In genomic region chr17:48890086-48890485, GRCh38 we compare ENCODE assay signal across 22 cellular contexts. TPM values are rescaled to one million over a fixed set of nuclear protein-coding genes. Genes with fewer than 3 reads are reported as not detected.
A peak's percentile ranks its signal among the peaks of the same experiment; 100 is the strongest.
DNase-seq lines count a peak whose midpoint lies in the region; ATAC-seq, FAIRE-seq and TF ChIP-seq lines count a peak whose summit lies in the region.
"Had no signal": no experiment of that assay in that cellular context is flagged by ENCODE, and none has a peak within 500 bp of the region (broad histone marks: within the 10 kb centered on the region; RNA-seq: fewer than 3 reads in every experiment).

No MANE protein-coding gene starts in this region.

- WGBS in HepG2 (ENCODE audit: low lambda C conversion rate), result 91% methylated on average over 2 of the region's 2 CpGs
- 79% methylated on average over 2 of the region's 2 CpGs for WGBS in right lobe of liver (ENCODE audit: insufficient coverage, low coverage, low lambda C conversion rate, missing lambda C conversion rate)

- DNase-seq in T-helper 1 cell (no peak), HepG2 (ENCODE audit: low spot score) (no peak), right lobe of liver (no peak), WTC11 (ENCODE audit: low spot score) (no peak), neural progenitor cell (ENCODE audit: low spot score) (no peak), SK-N-DZ (ENCODE audit: low spot score) (no peak)
- DNase-seq: AML-193; C1 segment of cervical spinal cord; Calu3; CD4-positive, alpha-beta memory T cell; COR-L47; DMS53; DMS79 treated with DMSO at 0.1 percent for 48 hours; GM23248; H7; HCEC 1CT had no signal

- intact Hi-C loops in HepG2 (cut with micrococcal nuclease; ENCODE audit: unreplicated experiment) (no loop called here), right lobe of liver (cut with DNase I) (no loop called here)

- POLR2A ChIA-PET in HepG2 (lab: Yijun Ruan, JAX) (interaction anchor here (1.3 kb wide), 1 partner anchor 85 kb away, joined by 3 read pairs; no protein-coding TSS in a partner anchor), WTC11 (lab: Charles Lee) (no interaction called here)

- ATAC-seq in HepG2 (no peak), right lobe of liver (no peak), WTC11 (no peak), HG03342 (IDR thresholded peaks at IDR 0.05; ENCODE audit: unreplicated experiment) (no peak)

- no peak overlapping the region for H3K9ac ChIP-seq in HepG2 (ENCODE audit: insufficient read depth, low read depth, low read length)
- H3K9ac ChIP-seq in neural progenitor cell, result no peak overlapping the region
- H3K9ac ChIP-seq: GM23248 had no signal

- H3K79me2 ChIP-seq in HepG2 (ENCODE audit: insufficient read depth, low read length), result peaks cover 22% of the 10 kb centered on the region
- H3K79me2 ChIP-seq in neural progenitor cell (ENCODE audit: low read depth), result peaks cover 15% of the 10 kb centered on the region

- TF ChIP-seq EP300 in HepG2 (IDR thresholded peaks at IDR 0.05; ENCODE audit: low read depth in 2 of 2, low read length in 2 of 2), result no peak
- TF ChIP-seq EP300 in HepG2 (CRISPR knock-in tag; IDR thresholded peaks at IDR 0.05; ENCODE audit: borderline replicate concordance), result no peak

- H3K9me3 Mint-ChIP-seq in T-helper 1 cell treated with Interleukin-12 subunit alpha and Interleukin-12 subunit beta and Interleukin-4 antibody, amounts not matched to agents 30 μg/mL and 1 μg/mL, for 36 hours, result no peaks in the 10 kb centered on the region
- no peaks in the 10 kb centered on the region for H3K9me3 Mint-ChIP-seq in WTC11
- H3K9me3 Mint-ChIP-seq in neural progenitor cell, result no peaks in the 10 kb centered on the region
- H3K9me3 Mint-ChIP-seq: CD4-positive, alpha-beta memory T cell had no signal

- no peaks in the 10 kb centered on the region for H3K9me3 ChIP-seq in HepG2 (ENCODE audit: low read length)
- no peaks in the 10 kb centered on the region for H3K9me3 ChIP-seq in right lobe of liver
- no peaks in the 10 kb centered on the region for H3K9me3 ChIP-seq in neural progenitor cell (ENCODE audit: low read depth)

- no peak overlapping the region for H3K27ac Mint-ChIP-seq in T-helper 1 cell treated with Interleukin-12 subunit alpha and Interleukin-12 subunit beta and Interleukin-4 antibody, amounts not matched to agents 30 μg/mL and 1 μg/mL, for 36 hours
- H3K27ac Mint-ChIP-seq in WTC11 (no peak overlapping the region), neural progenitor cell (no peak overlapping the region)

- H3K4me2 ChIP-seq in HepG2 (ENCODE audit: low read depth, low read length) (no peak overlapping the region), neural progenitor cell (no peak overlapping the region)

- no peaks in the 10 kb centered on the region for H3K27me3 Mint-ChIP-seq in T-helper 1 cell treated with Interleukin-12 subunit alpha and Interleukin-12 subunit beta and Interleukin-4 antibody, amounts not matched to agents 30 μg/mL and 1 μg/mL, for 36 hours (ENCODE audit: low read depth)
- no peaks in the 10 kb centered on the region for H3K27me3 Mint-ChIP-seq in WTC11 (ENCODE audit: low read depth)
- H3K27me3 Mint-ChIP-seq in neural progenitor cell (ENCODE audit: insufficient read depth, low read depth), result no peaks in the 10 kb centered on the region
- H3K27me3 Mint-ChIP-seq: CD4-positive, alpha-beta memory T cell had no signal

- H3K4me3 Mint-ChIP-seq in T-helper 1 cell treated with Interleukin-12 subunit alpha and Interleukin-12 subunit beta and Interleukin-4 antibody, amounts not matched to agents 30 μg/mL and 1 μg/mL, for 36 hours, result peak overlapping the region; percentile 28
- no peak overlapping the region for H3K4me3 Mint-ChIP-seq in WTC11
- H3K4me3 Mint-ChIP-seq in neural progenitor cell, result peak overlapping the region; percentile 3

- H2AFZ ChIP-seq in HepG2 (ENCODE audit: low read length) (no peak overlapping the region), neural progenitor cell (replicated peaks) (no peak overlapping the region)
- H2AFZ ChIP-seq: GM23248 had no signal

- H3K4me1 Mint-ChIP-seq in T-helper 1 cell treated with Interleukin-12 subunit alpha and Interleukin-12 subunit beta and Interleukin-4 antibody, amounts not matched to agents 30 μg/mL and 1 μg/mL, for 36 hours (ENCODE audit: low read depth), result peaks cover 10% of the 10 kb centered on the region
- H3K4me1 Mint-ChIP-seq in WTC11 (peaks cover 15% of the 10 kb centered on the region), neural progenitor cell (peaks cover 14% of the 10 kb centered on the region)

- TF ChIP-seq POLR2A in HepG2 (IDR thresholded peaks at IDR 0.05; ENCODE audit: insufficient read depth in 1 of 2, low read depth in 2 of 2, low read length in 2 of 2), result no peak
- TF ChIP-seq POLR2A in right lobe of liver (IDR thresholded peaks at IDR 0.05), result no peak

- no peak for TF ChIP-seq RAD21 in HepG2 (CRISPR knock-in tag; IDR thresholded peaks at IDR 0.05)

- no peak for TF ChIP-seq CTCF in HepG2 (CRISPR knock-in tag; IDR thresholded peaks at IDR 0.05)
- no peak for TF ChIP-seq CTCF in right lobe of liver (IDR thresholded peaks at IDR 0.05)
- no peak for TF ChIP-seq CTCF in WTC11 (IDR thresholded peaks at IDR 0.05)
- no peak for TF ChIP-seq CTCF in neural progenitor cell (IDR thresholded peaks at IDR 0.05)

- no peak for FAIRE-seq in HepG2 (lab: Jason Lieb, UNC)
- FAIRE-seq: A204.1, G401.6, GM12892, H1 had no signal

- peaks cover 15% of the 10 kb centered on the region for H3F3A ChIP-seq in neural progenitor cell (ENCODE audit: low read depth)

- CTCF ChIA-PET in HepG2 (lab: Yijun Ruan, JAX; ENCODE audit: low intra/inter-chr PET ratio, low total read pairs), result no interaction called here
- CTCF ChIA-PET in WTC11 (lab: Charles Lee), result interaction anchor here (0.6 to 1.2 kb wide), 2 partner anchors 24 to 218 kb away, joined by 3 read pairs; no protein-coding TSS in a partner anchor

- H3K27ac ChIP-seq in HepG2 (ENCODE audit: extremely low read length, insufficient read depth, low read length), result no peak overlapping the region
- H3K27ac ChIP-seq in right lobe of liver, result no peak overlapping the region
- H3K27ac ChIP-seq in neural progenitor cell, result no peak overlapping the region
- H3K27ac ChIP-seq: GM23248 had no signal

- H3K36me3 ChIP-seq in HepG2 (replicated peaks in 1 of 2; ENCODE audit: control insufficient read depth in 1 of 2, insufficient read depth in 2 of 2, low read length in 2 of 2) (peaks cover under 1 to 5% of the 10 kb centered on the region in 2 experiments; a peak in 4 of 5 replicates), right lobe of liver (peaks cover 0 to 3% (median 0%) of the 10 kb centered on the region in 4 donors), neural progenitor cell (no peaks in the 10 kb centered on the region)

- BruUV-seq in HepG2 (replicated peaks; lab: Mats Ljungman, UMichigan), result no TSS peak

- H3K27me3 ChIP-seq in HepG2 (ENCODE audit: control insufficient read depth in 1 of 2, insufficient read depth in 2 of 2, low read length in 2 of 2) (no peaks in the 10 kb centered on the region; a peak in 1 of 5 replicates), right lobe of liver (no peaks in the 10 kb centered on the region), neural progenitor cell (no peaks in the 10 kb centered on the region)

- H3K4me1 ChIP-seq in HepG2 (ENCODE audit: insufficient read depth, low read length) (peaks cover 49% of the 10 kb centered on the region), right lobe of liver (peaks cover 0 to 17% (median 3%) of the 10 kb centered on the region in 4 donors), neural progenitor cell (peaks cover 4% of the 10 kb centered on the region)

- in situ Hi-C loops in HepG2 (cut with HindIII; ENCODE audit: extremely low pct_ligation_motif_present, low pct_unique_long_range_greater_than_20kb), result no loop called here

- no peaks in the 10 kb centered on the region for H4K20me1 ChIP-seq in HepG2 (ENCODE audit: insufficient read depth, low read length)
- no peaks in the 10 kb centered on the region for H4K20me1 ChIP-seq in neural progenitor cell (ENCODE audit: low read depth)

- H3K4me3 ChIP-seq in HepG2 (replicated peaks in 1 of 3; ENCODE audit: insufficient read depth in 1 of 3, low read depth in 2 of 3, low read length in 3 of 3), result no peak overlapping the region
- no peak overlapping the region for H3K4me3 ChIP-seq in right lobe of liver
- H3K4me3 ChIP-seq in neural progenitor cell, result no peak overlapping the region
- H3K4me3 ChIP-seq: GM23248 had no signal

- H3K36me3 Mint-ChIP-seq in T-helper 1 cell treated with Interleukin-12 subunit alpha and Interleukin-12 subunit beta and Interleukin-4 antibody, amounts not matched to agents 30 μg/mL and 1 μg/mL, for 36 hours (ENCODE audit: low read depth), result peaks cover 4% of the 10 kb centered on the region
- H3K36me3 Mint-ChIP-seq in WTC11, result peaks cover 4% of the 10 kb centered on the region; the same call in 1 of the 2 replicates
- H3K36me3 Mint-ChIP-seq in neural progenitor cell, result no peaks in the 10 kb centered on the region

RNA-seq across cellular contexts. Expression of gene ATP5MC1, which starts 2.5 kb away (rescaled TPM):
- 206 and 210 TPM in 2 replicates for total RNA-seq in HepG2 (2016; rRNA removed; fragmentation: Illumina TruSeq; extraction: Trizol)
- 62.6 and 97.0 TPM in 2 replicates for total RNA-seq in HepG2 (2016; cell fraction: cytosol; rRNA removed; fragmentation: Illumina TruSeq; extraction: Trizol; ENCODE audit: low read depth)
- 216 and 223 TPM in 2 replicates for total RNA-seq in HepG2 (2016; cell fraction: insoluble cytoplasmic fraction; rRNA removed; fragmentation: Illumina TruSeq; extraction: Trizol)
- total RNA-seq in HepG2 (2016; cell fraction: membrane; rRNA removed; fragmentation: Illumina TruSeq; extraction: Trizol), result 52.5 and 70.5 TPM in 2 replicates
- total RNA-seq in HepG2 (2016; cell fraction: nucleus; rRNA removed; fragmentation: Illumina TruSeq; extraction: Trizol), result 83.0 and 89.8 TPM in 2 replicates
- 226 and 297 TPM in 2 replicates for polyA plus RNA-seq in HepG2 (2011; rRNA removed)
- 441 and 585 TPM in 2 replicates for polyA plus RNA-seq in HepG2 (2011; cell fraction: cytosol; rRNA removed)
- 85.2 and 126 TPM in 2 replicates for polyA plus RNA-seq in HepG2 (2011; cell fraction: nucleus; rRNA removed)
- polyA plus RNA-seq in HepG2 (2012), result 78.7 and 166 TPM in 2 replicates
- 101 and 126 TPM in 2 replicates for polyA plus RNA-seq in HepG2 (2016; cell fraction: cytosol; fragmentation: Illumina TruSeq; extraction: Trizol; ENCODE audit: low read depth)
- polyA plus RNA-seq in HepG2 (2016; cell fraction: insoluble cytoplasmic fraction; fragmentation: Illumina TruSeq; extraction: Trizol; ENCODE audit: low read depth), result 326 and 350 TPM in 2 replicates
- 65.9 and 83.1 TPM in 2 replicates for polyA plus RNA-seq in HepG2 (2016; cell fraction: membrane; fragmentation: Illumina TruSeq; extraction: Trizol; ENCODE audit: low read depth)
- polyA plus RNA-seq in HepG2 (2016; cell fraction: nucleus; fragmentation: Illumina TruSeq; extraction: Trizol; ENCODE audit: insufficient read depth, low read depth), result 180 and 183 TPM in 2 replicates
- 197 and 524 TPM in 2 replicates for polyA minus RNA-seq in HepG2 (2011; rRNA and poly(A)+ RNA removed; ENCODE audit: low replicate concordance)
- polyA minus RNA-seq in HepG2 (2011; cell fraction: cytosol; rRNA and poly(A)+ RNA removed), result 36.3 and 46.5 TPM in 2 replicates
- 22.3 and 29.0 TPM in 2 replicates for polyA minus RNA-seq in HepG2 (2011; cell fraction: nucleus; rRNA and poly(A)+ RNA removed)
- 100 to 1,000 TPM in 2 of 6 experiments, 10 to 100 TPM in 4; 49.2 to 221 (median 57.9) TPM for total RNA-seq in right lobe of liver
- 141 to 156 TPM (median 144 TPM) in 3 replicates for total RNA-seq in WTC11 (2021)
- 29.4 and 51.7 TPM in 2 replicates for total RNA-seq in neural progenitor cell (ENCODE audit: low replicate concordance)
- 230 and 323 TPM in 2 replicates for polyA plus RNA-seq in SK-N-DZ (2014; cell fraction: cytosol; rRNA removed)
- 199 and 251 TPM in 2 replicates for polyA plus RNA-seq in SK-N-DZ (2014; cell fraction: nucleus; rRNA removed)

RNA-seq across cellular contexts. Expression of gene UBE2Z, which starts 18.1 kb away (rescaled TPM):
- 63.2 and 72.7 TPM in 2 replicates for total RNA-seq in HepG2 (2016; rRNA removed; fragmentation: Illumina TruSeq; extraction: Trizol)
- total RNA-seq in HepG2 (2016; cell fraction: cytosol; rRNA removed; fragmentation: Illumina TruSeq; extraction: Trizol; ENCODE audit: low read depth), result 6.5 and 8.6 TPM in 2 replicates
- 64.4 and 70.7 TPM in 2 replicates for total RNA-seq in HepG2 (2016; cell fraction: insoluble cytoplasmic fraction; rRNA removed; fragmentation: Illumina TruSeq; extraction: Trizol)
- 30.2 and 35.3 TPM in 2 replicates for total RNA-seq in HepG2 (2016; cell fraction: membrane; rRNA removed; fragmentation: Illumina TruSeq; extraction: Trizol)
- total RNA-seq in HepG2 (2016; cell fraction: nucleus; rRNA removed; fragmentation: Illumina TruSeq; extraction: Trizol), result 38.7 and 45.5 TPM in 2 replicates
- polyA plus RNA-seq in HepG2 (2011; rRNA removed), result 114 and 122 TPM in 2 replicates
- polyA plus RNA-seq in HepG2 (2011; cell fraction: cytosol; rRNA removed), result 89.4 and 105 TPM in 2 replicates
- 79.9 and 99.5 TPM in 2 replicates for polyA plus RNA-seq in HepG2 (2011; cell fraction: nucleus; rRNA removed)
- 66.2 and 67.5 TPM in 2 replicates for polyA plus RNA-seq in HepG2 (2012)
- 5.4 and 5.9 TPM in 2 replicates for polyA plus RNA-seq in HepG2 (2016; cell fraction: cytosol; fragmentation: Illumina TruSeq; extraction: Trizol; ENCODE audit: low read depth)
- 90.7 and 94.9 TPM in 2 replicates for polyA plus RNA-seq in HepG2 (2016; cell fraction: insoluble cytoplasmic fraction; fragmentation: Illumina TruSeq; extraction: Trizol; ENCODE audit: low read depth)
- 19.1 and 21.6 TPM in 2 replicates for polyA plus RNA-seq in HepG2 (2016; cell fraction: membrane; fragmentation: Illumina TruSeq; extraction: Trizol; ENCODE audit: low read depth)
- polyA plus RNA-seq in HepG2 (2016; cell fraction: nucleus; fragmentation: Illumina TruSeq; extraction: Trizol; ENCODE audit: insufficient read depth, low read depth), result 66.3 and 76.8 TPM in 2 replicates
- 157 and 173 TPM in 2 replicates for polyA minus RNA-seq in HepG2 (2011; rRNA and poly(A)+ RNA removed; ENCODE audit: low replicate concordance)
- polyA minus RNA-seq in HepG2 (2011; cell fraction: cytosol; rRNA and poly(A)+ RNA removed), result 69.7 and 82.5 TPM in 2 replicates
- 97.2 and 106 TPM in 2 replicates for polyA minus RNA-seq in HepG2 (2011; cell fraction: nucleus; rRNA and poly(A)+ RNA removed)
- total RNA-seq in right lobe of liver, result 10 to 100 TPM; 19.6 to 30.9 (median 26.3) TPM
- 65.1 to 69.7 TPM (median 68.4 TPM) in 3 replicates for total RNA-seq in WTC11 (2021)
- total RNA-seq in neural progenitor cell (ENCODE audit: low replicate concordance), result 45.5 and 57.9 TPM in 2 replicates
- 35.5 and 38.8 TPM in 2 replicates for polyA plus RNA-seq in SK-N-DZ (2014; cell fraction: cytosol; rRNA removed)
- 32.6 and 38.7 TPM in 2 replicates for polyA plus RNA-seq in SK-N-DZ (2014; cell fraction: nucleus; rRNA removed)

RNA-seq across cellular contexts. Expression of gene SNF8, which starts 54.6 kb away (rescaled TPM):
- total RNA-seq in HepG2 (2016; rRNA removed; fragmentation: Illumina TruSeq; extraction: Trizol) (152 and 153 TPM in 2 replicates), right lobe of liver (10 to 100 TPM; 35.8 to 62.9 (median 47.5) TPM), WTC11 (2021) (116 to 136 TPM (median 127 TPM) in 3 replicates), neural progenitor cell (ENCODE audit: low replicate concordance) (93.0 and 103 TPM in 2 replicates)
- total RNA-seq in HepG2 (2016; cell fraction: cytosol; rRNA removed; fragmentation: Illumina TruSeq; extraction: Trizol; ENCODE audit: low read depth), result 379 and 415 TPM in 2 replicates
- 132 and 156 TPM in 2 replicates for total RNA-seq in HepG2 (2016; cell fraction: insoluble cytoplasmic fraction; rRNA removed; fragmentation: Illumina TruSeq; extraction: Trizol)
- 389 and 390 TPM in 2 replicates for total RNA-seq in HepG2 (2016; cell fraction: membrane; rRNA removed; fragmentation: Illumina TruSeq; extraction: Trizol)
- 78.5 and 80.0 TPM in 2 replicates for total RNA-seq in HepG2 (2016; cell fraction: nucleus; rRNA removed; fragmentation: Illumina TruSeq; extraction: Trizol)
- polyA plus RNA-seq in HepG2 (2011; rRNA removed), result 98.6 and 114 TPM in 2 replicates
- 124 and 143 TPM in 2 replicates for polyA plus RNA-seq in HepG2 (2011; cell fraction: cytosol; rRNA removed)
- 64.9 and 71.3 TPM in 2 replicates for polyA plus RNA-seq in HepG2 (2011; cell fraction: nucleus; rRNA removed)
- 70.9 and 75.1 TPM in 2 replicates for polyA plus RNA-seq in HepG2 (2012)
- polyA plus RNA-seq in HepG2 (2016; cell fraction: cytosol; fragmentation: Illumina TruSeq; extraction: Trizol; ENCODE audit: low read depth), result 660 and 736 TPM in 2 replicates
- polyA plus RNA-seq in HepG2 (2016; cell fraction: insoluble cytoplasmic fraction; fragmentation: Illumina TruSeq; extraction: Trizol; ENCODE audit: low read depth), result 201 and 220 TPM in 2 replicates
- 492 and 571 TPM in 2 replicates for polyA plus RNA-seq in HepG2 (2016; cell fraction: membrane; fragmentation: Illumina TruSeq; extraction: Trizol; ENCODE audit: low read depth)
- 195 and 196 TPM in 2 replicates for polyA plus RNA-seq in HepG2 (2016; cell fraction: nucleus; fragmentation: Illumina TruSeq; extraction: Trizol; ENCODE audit: insufficient read depth, low read depth)
- 77.3 and 128 TPM in 2 replicates for polyA minus RNA-seq in HepG2 (2011; rRNA and poly(A)+ RNA removed; ENCODE audit: low replicate concordance)
- 24.9 and 39.6 TPM in 2 replicates for polyA minus RNA-seq in HepG2 (2011; cell fraction: cytosol; rRNA and poly(A)+ RNA removed)
- 26.7 and 37.0 TPM in 2 replicates for polyA minus RNA-seq in HepG2 (2011; cell fraction: nucleus; rRNA and poly(A)+ RNA removed)
- polyA plus RNA-seq in SK-N-DZ (2014; cell fraction: cytosol; rRNA removed), result 187 and 212 TPM in 2 replicates
- 116 and 127 TPM in 2 replicates for polyA plus RNA-seq in SK-N-DZ (2014; cell fraction: nucleus; rRNA removed)

RNA-seq across cellular contexts. Expression of gene CALCOCO2, which starts 59.3 kb away (rescaled TPM):
- total RNA-seq in HepG2 (2016; rRNA removed; fragmentation: Illumina TruSeq; extraction: Trizol) (72.9 and 112 TPM in 2 replicates), right lobe of liver (10 to 100 TPM; 58.0 to 93.3 (median 72.1) TPM), WTC11 (2021) (27.0 to 32.6 TPM (median 31.2 TPM) in 3 replicates), neural progenitor cell (ENCODE audit: low replicate concordance) (23.9 and 34.1 TPM in 2 replicates)
- 21.1 and 22.6 TPM in 2 replicates for total RNA-seq in HepG2 (2016; cell fraction: cytosol; rRNA removed; fragmentation: Illumina TruSeq; extraction: Trizol; ENCODE audit: low read depth)
- total RNA-seq in HepG2 (2016; cell fraction: insoluble cytoplasmic fraction; rRNA removed; fragmentation: Illumina TruSeq; extraction: Trizol), result 71.0 and 100 TPM in 2 replicates
- 38.8 and 53.3 TPM in 2 replicates for total RNA-seq in HepG2 (2016; cell fraction: membrane; rRNA removed; fragmentation: Illumina TruSeq; extraction: Trizol)
- 38.1 and 38.5 TPM in 2 replicates for total RNA-seq in HepG2 (2016; cell fraction: nucleus; rRNA removed; fragmentation: Illumina TruSeq; extraction: Trizol)
- 109 and 111 TPM in 2 replicates for polyA plus RNA-seq in HepG2 (2011; rRNA removed)
- 33.3 and 42.4 TPM in 2 replicates for polyA plus RNA-seq in HepG2 (2011; cell fraction: cytosol; rRNA removed)
- polyA plus RNA-seq in HepG2 (2011; cell fraction: nucleus; rRNA removed), result 39.4 and 47.3 TPM in 2 replicates
- polyA plus RNA-seq in HepG2 (2012), result 114 and 117 TPM in 2 replicates
- 17.4 and 17.6 TPM in 2 replicates for polyA plus RNA-seq in HepG2 (2016; cell fraction: cytosol; fragmentation: Illumina TruSeq; extraction: Trizol; ENCODE audit: low read depth)
- polyA plus RNA-seq in HepG2 (2016; cell fraction: insoluble cytoplasmic fraction; fragmentation: Illumina TruSeq; extraction: Trizol; ENCODE audit: low read depth), result 96.0 and 107 TPM in 2 replicates
- polyA plus RNA-seq in HepG2 (2016; cell fraction: membrane; fragmentation: Illumina TruSeq; extraction: Trizol; ENCODE audit: low read depth), result 19.3 and 24.7 TPM in 2 replicates
- 44.4 and 49.5 TPM in 2 replicates for polyA plus RNA-seq in HepG2 (2016; cell fraction: nucleus; fragmentation: Illumina TruSeq; extraction: Trizol; ENCODE audit: insufficient read depth, low read depth)
- polyA minus RNA-seq in HepG2 (2011; rRNA and poly(A)+ RNA removed; ENCODE audit: low replicate concordance), result 62.7 and 120 TPM in 2 replicates
- 46.2 and 66.1 TPM in 2 replicates for polyA minus RNA-seq in HepG2 (2011; cell fraction: cytosol; rRNA and poly(A)+ RNA removed)
- polyA minus RNA-seq in HepG2 (2011; cell fraction: nucleus; rRNA and poly(A)+ RNA removed), result 65.1 and 99.0 TPM in 2 replicates
- 24.5 and 35.7 TPM in 2 replicates for polyA plus RNA-seq in SK-N-DZ (2014; cell fraction: cytosol; rRNA removed)
- 30.8 and 35.2 TPM in 2 replicates for polyA plus RNA-seq in SK-N-DZ (2014; cell fraction: nucleus; rRNA removed)
